ENCODE assay signal across 8 cellular contexts in genomic region chr7:107742678-107743566, GRCh38. TPM values are rescaled to one million over a fixed set of nuclear protein-coding genes. Genes with fewer than 3 reads are reported as not detected.
DNase-seq lines count a peak whose midpoint lies in the region; FAIRE-seq and TF ChIP-seq lines count a peak whose summit lies in the region.

No MANE protein-coding gene starts in this region.

- H3K9me3 ChIP-seq in Loucy (ENCODE audit: insufficient read depth, low read depth, low read length) (no peaks in the 10 kb centered on the region), mucosa of rectum (ENCODE audit: control insufficient read depth in 2 of 2, low read length in 2 of 2) (no peaks in the 10 kb centered on the region), vagina (no peaks in the 10 kb centered on the region)

- H3K4me3 Mint-ChIP-seq in activated CD4-positive, alpha-beta T cell treated with anti-CD3 and anti-CD28 coated beads, Interleukin-2, amount 10 ng/mL, durations not matched to agents 7 days and 5 days, result peak overlapping the region; percentile 87
- peak overlapping the region; percentile 97 for H3K4me3 Mint-ChIP-seq in endothelial cell (ENCODE audit: unreplicated experiment)

- H3K36me3 ChIP-seq in Loucy (ENCODE audit: insufficient read depth, low read length), result no peaks in the 10 kb centered on the region
- H3K36me3 ChIP-seq in mucosa of rectum (ENCODE audit: control insufficient read depth in 2 of 2, insufficient read depth in 2 of 2, low read length in 2 of 2), result no peaks in the 10 kb centered on the region
- no peaks in the 10 kb centered on the region for H3K36me3 ChIP-seq in vagina

- H3K4me2 ChIP-seq in Loucy (ENCODE audit: low read depth, low read length, poor library complexity, severe bottlenecking), result peak overlapping the region; percentile 91

- CTCF ChIA-PET in activated CD4-positive, alpha-beta T cell treated with anti-CD3 and anti-CD28 coated beads, Interleukin-2, amount 10 ng/mL, durations not matched to agents 7 days and 5 days (lab: Charles Lee), result interaction anchor here (0.7 to 4.8 kb wide), 30 partner anchors 9 to 574 kb away, joined by 3 to 35 read pairs (median 5); partner anchors contain the start of genes COG5, DUS4L, HBP1 and SLC26A4

- H3K4me1 ChIP-seq in Loucy (ENCODE audit: insufficient read depth, low read length, poor library complexity, severe bottlenecking), result peaks cover 34% of the 10 kb centered on the region
- H3K4me1 ChIP-seq in mucosa of rectum (ENCODE audit: control insufficient read depth in 2 of 2, insufficient read depth in 2 of 2, low read length in 2 of 2), result peaks cover 15 to 23% of the 10 kb centered on the region in 2 donors
- H3K4me1 ChIP-seq in vagina, result peaks cover 40% of the 10 kb centered on the region

- H3K27ac Mint-ChIP-seq in activated CD4-positive, alpha-beta T cell treated with anti-CD3 and anti-CD28 coated beads, Interleukin-2, amount 10 ng/mL, durations not matched to agents 7 days and 5 days, result peak overlapping the region; percentile 99
- peak overlapping the region; percentile 96 for H3K27ac Mint-ChIP-seq in endothelial cell (ENCODE audit: unreplicated experiment)

- H3K9ac ChIP-seq in Loucy (ENCODE audit: low read depth, low read length, poor library complexity, severe bottlenecking) (peak overlapping the region; percentile 94), mucosa of rectum (ENCODE audit: low read depth in 1 of 2, low read length in 2 of 2) (peak overlapping the region; percentile 66 to 82)

- peak overlapping the region; percentile 80 for H2AFZ ChIP-seq in Loucy (ENCODE audit: low read length)

- no peaks in the 10 kb centered on the region for H3K27me3 Mint-ChIP-seq in activated CD4-positive, alpha-beta T cell treated with anti-CD3 and anti-CD28 coated beads, Interleukin-2, amount 10 ng/mL, durations not matched to agents 7 days and 5 days
- H3K27me3 Mint-ChIP-seq in endothelial cell (ENCODE audit: unreplicated experiment), result peaks cover 6% of the 10 kb centered on the region

- peaks cover 15% of the 10 kb centered on the region for H3K36me3 Mint-ChIP-seq in activated CD4-positive, alpha-beta T cell treated with anti-CD3 and anti-CD28 coated beads, Interleukin-2, amount 10 ng/mL, durations not matched to agents 7 days and 5 days (ENCODE audit: low read depth)
- H3K36me3 Mint-ChIP-seq in endothelial cell (ENCODE audit: low read depth, unreplicated experiment), result peaks cover 16% of the 10 kb centered on the region

- H3K9me3 Mint-ChIP-seq in activated CD4-positive, alpha-beta T cell treated with anti-CD3 and anti-CD28 coated beads, Interleukin-2, amount 10 ng/mL, durations not matched to agents 7 days and 5 days, result no peaks in the 10 kb centered on the region
- H3K9me3 Mint-ChIP-seq in endothelial cell (ENCODE audit: unreplicated experiment), result no peaks in the 10 kb centered on the region

- no peaks in the 10 kb centered on the region for H3K9me2 ChIP-seq in Loucy (replicated peaks; ENCODE audit: low read depth, low read length)

- TF ChIP-seq CTCF in Loucy (conservative IDR thresholded peaks at IDR 0.05; ENCODE audit: low read length) (no peak), endothelial cell (IDR thresholded peaks at IDR 0.05; ENCODE audit: unreplicated experiment) (peak; percentile 26), vagina (IDR thresholded peaks at IDR 0.05) (no peak)

- H3K4me3 ChIP-seq in Loucy (ENCODE audit: low read length, poor library complexity, severe bottlenecking) (peak overlapping the region; percentile 84), mucosa of rectum (ENCODE audit: low read length in 2 of 2) (peak overlapping the region; percentile 91 to 96), vagina (peak overlapping the region; percentile 72 to 94)

- FAIRE-seq in H54 (lab: Jason Lieb, UNC), result no peak

- TF ChIP-seq POLR2A in H54 (IDR thresholded peaks at IDR 0.05; ENCODE audit: low read depth, low read length) (no peak; the same call in 1 of the 2 replicates), vagina (IDR thresholded peaks at IDR 0.05) (no peak)

- DNase-seq in activated CD4-positive, alpha-beta T cell treated with anti-CD3 and anti-CD28 coated beads, Interleukin-2, amount 10 ng/mL, durations not matched to agents 7 days and 5 days, result no peak
- DNase-seq in activated CD4-positive, alpha-beta T cell treated with anti-CD3 and anti-CD28 coated beads for 4 hours, result no peak
- DNase-seq in H54 (ENCODE audit: insufficient read length, low spot score), result peak; percentile 38
- DNase-seq in T-helper 22 cell (ENCODE audit: low read depth), result peak; percentile 41
- peak; percentile 53 for DNase-seq in endothelial cell (ENCODE audit: low spot score)
- DNase-seq in vagina (ENCODE audit: extremely low spot score in 2 of 2), result no peak

- POLR2A ChIA-PET in activated CD4-positive, alpha-beta T cell treated with anti-CD3 and anti-CD28 coated beads, Interleukin-2, amount 10 ng/mL, durations not matched to agents 7 days and 5 days (lab: Charles Lee), result interaction anchor here (1.3 to 1.5 kb wide), 2 partner anchors 10 to 574 kb away, joined by 4 to 10 read pairs; partner anchors contain the start of gene HBP1

- H3K4me1 Mint-ChIP-seq in activated CD4-positive, alpha-beta T cell treated with anti-CD3 and anti-CD28 coated beads, Interleukin-2, amount 10 ng/mL, durations not matched to agents 7 days and 5 days, result peaks cover 42% of the 10 kb centered on the region
- H3K4me1 Mint-ChIP-seq in endothelial cell (ENCODE audit: unreplicated experiment), result peaks cover 27% of the 10 kb centered on the region

- H3K27ac ChIP-seq in mucosa of rectum (ENCODE audit: low read depth in 2 of 2, low read length in 2 of 2) (peak overlapping the region; percentile 97 to 98), vagina (peak overlapping the region; percentile 91)

- no peaks in the 10 kb centered on the region for H3K27me3 ChIP-seq in Loucy (ENCODE audit: insufficient read depth, low read length, poor library complexity, severe bottlenecking)
- H3K27me3 ChIP-seq in mucosa of rectum (ENCODE audit: control insufficient read depth in 2 of 2, insufficient read depth in 2 of 2, low read length in 2 of 2), result no peaks in the 10 kb centered on the region
- H3K27me3 ChIP-seq in vagina, result no peaks in the 10 kb centered on the region

- intact Hi-C loops in vagina (cut with DNase I), result no loop called here

- H4K20me1 ChIP-seq in Loucy (ENCODE audit: insufficient read depth, low read length, poor library complexity, severe bottlenecking), result peaks cover 37% of the 10 kb centered on the region

- peaks cover 38% of the 10 kb centered on the region for H3K79me2 ChIP-seq in Loucy (ENCODE audit: insufficient read depth, low read length)

- 0 out of 2 replicates have a peak, but pooled peaks cover 4% of the 10 kb centered on the region for H3F3A ChIP-seq in Loucy (ENCODE audit: low read depth)

RNA-seq across cellular contexts. Expression of gene CBLL1, which starts 1.0 kb away (rescaled TPM):
- total RNA-seq in activated CD4-positive, alpha-beta T cell treated with anti-CD3 and anti-CD28 coated beads, Interleukin-2, amount 10 ng/mL, durations not matched to agents 7 days and 5 days, result 10 to 100 TPM; 45.7 to 59.7 TPM
- total RNA-seq in endothelial cell (ENCODE audit: unreplicated experiment) (37.4 TPM), vagina (24.1 TPM)

Comparison
In these comparisons a context has a peak if more than half of its experiments do, and no peak if none do; other contexts are left out.
1. DNase-seq: peak in H54 (single experiment), T-helper 22 cell (single experiment) and endothelial cell (single experiment); none in activated CD4-positive, alpha-beta T cell treated with anti-CD3 and anti-CD28 coated beads, Interleukin-2, amount 10 ng/mL, durations not matched to agents 7 days and 5 days (single experiment), activated CD4-positive, alpha-beta T cell treated with anti-CD3 and anti-CD28 coated beads for 4 hours (0 of 2) and vagina (0 of 2).
2. Peak in every context shown above with its lines, with median percentiles within 50 percentile points of each other: H3K4me3 ChIP-seq.